Comparison of ENCODE assay signal across 1 cellular context in the genomic region with DNA sequence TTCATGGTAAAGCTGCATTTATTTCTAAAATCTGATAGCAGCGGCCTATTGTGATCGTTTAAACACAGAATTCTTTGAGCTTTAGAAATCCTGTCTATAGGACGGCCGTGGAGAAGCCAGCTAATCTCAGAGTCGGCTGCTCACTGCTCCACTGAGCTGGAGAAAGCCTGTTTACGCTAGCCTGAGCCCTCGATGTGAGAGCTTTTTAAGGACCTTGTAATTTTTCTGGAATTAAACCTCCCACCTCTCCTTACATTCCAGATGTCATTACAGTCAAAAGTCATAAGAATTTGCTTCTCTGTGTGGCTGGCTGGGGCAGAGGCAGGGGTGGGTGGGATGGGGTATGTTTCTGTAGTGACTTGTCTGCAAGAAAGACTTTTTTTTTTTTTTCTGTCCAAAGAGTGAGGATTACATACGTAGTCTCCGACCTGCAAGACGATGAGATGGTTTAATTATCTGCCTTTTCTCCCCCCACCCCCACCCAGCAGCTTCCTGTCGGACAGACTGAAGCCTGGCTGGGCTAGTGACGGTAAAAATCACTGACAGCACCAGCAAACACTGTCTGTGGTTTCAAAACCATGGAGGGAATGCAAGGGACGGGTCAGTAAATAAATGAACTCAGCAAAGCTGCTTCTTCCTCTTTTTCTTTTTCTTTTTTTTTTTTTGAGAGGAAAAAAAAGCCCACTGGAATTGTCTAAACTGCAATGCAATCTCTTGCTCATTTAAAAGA.
TF ChIP-seq lines count a peak whose summit lies in the region.

No MANE protein-coding gene starts in this region.

TF ChIP-seq in HepG2, 621 proteins besides CTCF, POLR2A, EP300 and RAD21:
- TF ChIP-seq FOXA3 (CRISPR knock-in tag; IDR thresholded peaks at IDR 0.05): peak; percentile 30; the same call in 1 of the 2 replicates
- TF ChIP-seq TEAD3 (CRISPR knock-in tag; optimal IDR thresholded peaks at IDR 0.05; ENCODE audit: borderline replicate concordance): peak; percentile 52
- TF ChIP-seq ZNF605 (CRISPR knock-in tag; IDR thresholded peaks at IDR 0.05): no peak
- TF ChIP-seq, protein P1, sequence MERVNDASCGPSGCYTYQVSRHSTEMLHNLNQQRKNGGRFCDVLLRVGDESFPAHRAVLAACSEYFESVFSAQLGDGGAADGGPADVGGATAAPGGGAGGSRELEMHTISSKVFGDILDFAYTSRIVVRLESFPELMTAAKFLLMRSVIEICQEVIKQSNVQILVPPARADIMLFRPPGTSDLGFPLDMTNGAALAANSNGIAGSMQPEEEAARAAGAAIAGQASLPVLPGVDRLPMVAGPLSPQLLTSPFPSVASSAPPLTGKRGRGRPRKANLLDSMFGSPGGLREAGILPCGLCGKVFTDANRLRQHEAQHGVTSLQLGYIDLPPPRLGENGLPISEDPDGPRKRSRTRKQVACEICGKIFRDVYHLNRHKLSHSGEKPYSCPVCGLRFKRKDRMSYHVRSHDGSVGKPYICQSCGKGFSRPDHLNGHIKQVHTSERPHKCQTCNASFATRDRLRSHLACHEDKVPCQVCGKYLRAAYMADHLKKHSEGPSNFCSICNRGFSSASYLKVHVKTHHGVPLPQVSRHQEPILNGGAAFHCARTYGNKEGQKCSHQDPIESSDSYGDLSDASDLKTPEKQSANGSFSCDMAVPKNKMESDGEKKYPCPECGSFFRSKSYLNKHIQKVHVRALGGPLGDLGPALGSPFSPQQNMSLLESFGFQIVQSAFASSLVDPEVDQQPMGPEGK (CRISPR knock-in tag; IDR thresholded peaks at IDR 0.05): peak; percentile 62
- TF ChIP-seq SAP130 (CRISPR knock-in tag; IDR thresholded peaks at IDR 0.05; ENCODE audit: low read depth): peak; percentile 65
- TF ChIP-seq, protein P2, sequence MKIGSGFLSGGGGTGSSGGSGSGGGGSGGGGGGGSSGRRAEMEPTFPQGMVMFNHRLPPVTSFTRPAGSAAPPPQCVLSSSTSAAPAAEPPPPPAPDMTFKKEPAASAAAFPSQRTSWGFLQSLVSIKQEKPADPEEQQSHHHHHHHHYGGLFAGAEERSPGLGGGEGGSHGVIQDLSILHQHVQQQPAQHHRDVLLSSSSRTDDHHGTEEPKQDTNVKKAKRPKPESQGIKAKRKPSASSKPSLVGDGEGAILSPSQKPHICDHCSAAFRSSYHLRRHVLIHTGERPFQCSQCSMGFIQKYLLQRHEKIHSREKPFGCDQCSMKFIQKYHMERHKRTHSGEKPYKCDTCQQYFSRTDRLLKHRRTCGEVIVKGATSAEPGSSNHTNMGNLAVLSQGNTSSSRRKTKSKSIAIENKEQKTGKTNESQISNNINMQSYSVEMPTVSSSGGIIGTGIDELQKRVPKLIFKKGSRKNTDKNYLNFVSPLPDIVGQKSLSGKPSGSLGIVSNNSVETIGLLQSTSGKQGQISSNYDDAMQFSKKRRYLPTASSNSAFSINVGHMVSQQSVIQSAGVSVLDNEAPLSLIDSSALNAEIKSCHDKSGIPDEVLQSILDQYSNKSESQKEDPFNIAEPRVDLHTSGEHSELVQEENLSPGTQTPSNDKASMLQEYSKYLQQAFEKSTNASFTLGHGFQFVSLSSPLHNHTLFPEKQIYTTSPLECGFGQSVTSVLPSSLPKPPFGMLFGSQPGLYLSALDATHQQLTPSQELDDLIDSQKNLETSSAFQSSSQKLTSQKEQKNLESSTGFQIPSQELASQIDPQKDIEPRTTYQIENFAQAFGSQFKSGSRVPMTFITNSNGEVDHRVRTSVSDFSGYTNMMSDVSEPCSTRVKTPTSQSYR (CRISPR knock-in tag; IDR thresholded peaks at IDR 0.05; ENCODE audit: borderline replicate concordance): peak; percentile 40; the same call in 1 of the 2 replicates
- peak; percentile 66; the same call in 1 of the 2 replicates for TF ChIP-seq ETV5 (CRISPR knock-in tag; IDR thresholded peaks at IDR 0.05; ENCODE audit: borderline replicate concordance)
- TF ChIP-seq, protein P3, sequence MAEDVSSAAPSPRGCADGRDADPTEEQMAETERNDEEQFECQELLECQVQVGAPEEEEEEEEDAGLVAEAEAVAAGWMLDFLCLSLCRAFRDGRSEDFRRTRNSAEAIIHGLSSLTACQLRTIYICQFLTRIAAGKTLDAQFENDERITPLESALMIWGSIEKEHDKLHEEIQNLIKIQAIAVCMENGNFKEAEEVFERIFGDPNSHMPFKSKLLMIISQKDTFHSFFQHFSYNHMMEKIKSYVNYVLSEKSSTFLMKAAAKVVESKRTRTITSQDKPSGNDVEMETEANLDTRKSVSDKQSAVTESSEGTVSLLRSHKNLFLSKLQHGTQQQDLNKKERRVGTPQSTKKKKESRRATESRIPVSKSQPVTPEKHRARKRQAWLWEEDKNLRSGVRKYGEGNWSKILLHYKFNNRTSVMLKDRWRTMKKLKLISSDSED (CRISPR knock-in tag; IDR thresholded peaks at IDR 0.05): no peak
- TF ChIP-seq, protein P4, sequence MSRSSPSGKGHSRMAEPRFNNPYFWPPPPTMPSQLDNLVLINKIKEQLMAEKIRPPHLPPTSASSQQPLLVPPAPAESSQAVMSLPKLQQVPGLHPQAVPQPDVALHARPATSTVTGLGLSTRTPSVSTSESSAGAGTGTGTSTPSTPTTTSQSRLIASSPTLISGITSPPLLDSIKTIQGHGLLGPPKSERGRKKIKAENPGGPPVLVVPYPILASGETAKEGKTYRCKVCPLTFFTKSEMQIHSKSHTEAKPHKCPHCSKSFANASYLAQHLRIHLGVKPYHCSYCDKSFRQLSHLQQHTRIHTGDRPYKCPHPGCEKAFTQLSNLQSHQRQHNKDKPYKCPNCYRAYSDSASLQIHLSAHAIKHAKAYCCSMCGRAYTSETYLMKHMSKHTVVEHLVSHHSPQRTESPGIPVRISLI (CRISPR knock-in tag; IDR thresholded peaks at IDR 0.05; ENCODE audit: borderline replicate concordance): peak; percentile 23; the same call in 1 of the 2 replicates
- TF ChIP-seq, protein P5, sequence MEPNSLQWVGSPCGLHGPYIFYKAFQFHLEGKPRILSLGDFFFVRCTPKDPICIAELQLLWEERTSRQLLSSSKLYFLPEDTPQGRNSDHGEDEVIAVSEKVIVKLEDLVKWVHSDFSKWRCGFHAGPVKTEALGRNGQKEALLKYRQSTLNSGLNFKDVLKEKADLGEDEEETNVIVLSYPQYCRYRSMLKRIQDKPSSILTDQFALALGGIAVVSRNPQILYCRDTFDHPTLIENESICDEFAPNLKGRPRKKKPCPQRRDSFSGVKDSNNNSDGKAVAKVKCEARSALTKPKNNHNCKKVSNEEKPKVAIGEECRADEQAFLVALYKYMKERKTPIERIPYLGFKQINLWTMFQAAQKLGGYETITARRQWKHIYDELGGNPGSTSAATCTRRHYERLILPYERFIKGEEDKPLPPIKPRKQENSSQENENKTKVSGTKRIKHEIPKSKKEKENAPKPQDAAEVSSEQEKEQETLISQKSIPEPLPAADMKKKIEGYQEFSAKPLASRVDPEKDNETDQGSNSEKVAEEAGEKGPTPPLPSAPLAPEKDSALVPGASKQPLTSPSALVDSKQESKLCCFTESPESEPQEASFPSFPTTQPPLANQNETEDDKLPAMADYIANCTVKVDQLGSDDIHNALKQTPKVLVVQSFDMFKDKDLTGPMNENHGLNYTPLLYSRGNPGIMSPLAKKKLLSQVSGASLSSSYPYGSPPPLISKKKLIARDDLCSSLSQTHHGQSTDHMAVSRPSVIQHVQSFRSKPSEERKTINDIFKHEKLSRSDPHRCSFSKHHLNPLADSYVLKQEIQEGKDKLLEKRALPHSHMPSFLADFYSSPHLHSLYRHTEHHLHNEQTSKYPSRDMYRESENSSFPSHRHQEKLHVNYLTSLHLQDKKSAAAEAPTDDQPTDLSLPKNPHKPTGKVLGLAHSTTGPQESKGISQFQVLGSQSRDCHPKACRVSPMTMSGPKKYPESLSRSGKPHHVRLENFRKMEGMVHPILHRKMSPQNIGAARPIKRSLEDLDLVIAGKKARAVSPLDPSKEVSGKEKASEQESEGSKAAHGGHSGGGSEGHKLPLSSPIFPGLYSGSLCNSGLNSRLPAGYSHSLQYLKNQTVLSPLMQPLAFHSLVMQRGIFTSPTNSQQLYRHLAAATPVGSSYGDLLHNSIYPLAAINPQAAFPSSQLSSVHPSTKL (CRISPR knock-in tag; IDR thresholded peaks at IDR 0.05): peak; percentile 36; the same call in 1 of the 2 replicates
- TF ChIP-seq, protein P6, sequence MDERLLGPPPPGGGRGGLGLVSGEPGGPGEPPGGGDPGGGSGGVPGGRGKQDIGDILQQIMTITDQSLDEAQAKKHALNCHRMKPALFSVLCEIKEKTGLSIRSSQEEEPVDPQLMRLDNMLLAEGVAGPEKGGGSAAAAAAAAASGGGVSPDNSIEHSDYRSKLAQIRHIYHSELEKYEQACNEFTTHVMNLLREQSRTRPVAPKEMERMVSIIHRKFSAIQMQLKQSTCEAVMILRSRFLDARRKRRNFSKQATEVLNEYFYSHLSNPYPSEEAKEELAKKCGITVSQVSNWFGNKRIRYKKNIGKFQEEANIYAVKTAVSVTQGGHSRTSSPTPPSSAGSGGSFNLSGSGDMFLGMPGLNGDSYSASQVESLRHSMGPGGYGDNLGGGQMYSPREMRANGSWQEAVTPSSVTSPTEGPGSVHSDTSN (CRISPR knock-in tag; IDR thresholded peaks at IDR 0.05): no peak
- TF ChIP-seq FOXK1 (CRISPR knock-in tag; IDR thresholded peaks at IDR 0.05; ENCODE audit: borderline replicate concordance, low read depth): no peak
- TF ChIP-seq, protein P7, sequence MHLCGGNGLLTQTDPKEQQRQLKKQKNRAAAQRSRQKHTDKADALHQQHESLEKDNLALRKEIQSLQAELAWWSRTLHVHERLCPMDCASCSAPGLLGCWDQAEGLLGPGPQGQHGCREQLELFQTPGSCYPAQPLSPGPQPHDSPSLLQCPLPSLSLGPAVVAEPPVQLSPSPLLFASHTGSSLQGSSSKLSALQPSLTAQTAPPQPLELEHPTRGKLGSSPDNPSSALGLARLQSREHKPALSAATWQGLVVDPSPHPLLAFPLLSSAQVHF (CRISPR knock-in tag; IDR thresholded peaks at IDR 0.05): no peak
- TF ChIP-seq NBN (conservative IDR thresholded peaks at IDR 0.05): no peak
- no peak for TF ChIP-seq AGO1 (IDR thresholded peaks at IDR 0.05; ENCODE audit: low read depth, low read length, poor library complexity, severe bottlenecking)
- 0 out of 2 replicates have a peak, but pooled peaks have one; percentile 4 for TF ChIP-seq FOSL2 (CRISPR knock-in tag; IDR thresholded peaks at IDR 0.05)
